ENCODE assay signal across 12 cellular contexts in the genomic region with DNA sequence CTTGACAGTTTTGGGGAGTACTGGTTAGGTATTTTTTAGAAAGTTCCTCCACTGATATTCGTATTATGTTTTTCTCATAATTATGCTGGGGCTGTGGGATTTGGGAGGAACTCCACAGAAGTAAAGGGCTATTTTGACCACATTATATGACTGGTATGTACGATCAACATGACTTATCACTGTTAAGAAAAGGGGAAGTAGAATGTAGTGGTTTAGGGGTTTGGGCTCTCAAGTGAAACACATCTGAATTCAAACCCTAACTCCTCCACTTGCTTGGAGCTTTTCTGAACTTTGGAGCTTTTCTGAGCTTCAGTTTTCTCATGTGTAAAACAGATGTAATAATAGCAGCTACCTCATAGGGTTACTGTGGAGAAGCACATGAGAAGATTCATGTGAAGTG.
A peak's percentile ranks its signal among the peaks of the same experiment; 100 is the strongest.
DNase-seq lines count a peak whose midpoint lies in the region; ATAC-seq, FAIRE-seq and TF ChIP-seq lines count a peak whose summit lies in the region.
"Had no signal": no experiment of that assay in that cellular context is flagged by ENCODE, and none has a peak within 500 bp of the region (broad histone marks: within the 10 kb centered on the region; RNA-seq: fewer than 3 reads in every experiment).

No MANE protein-coding gene starts in this region.

- no peaks in the 10 kb centered on the region for H3K36me3 Mint-ChIP-seq in astrocyte (ENCODE audit: low read depth, unreplicated experiment)
- no peaks in the 10 kb centered on the region for H3K36me3 Mint-ChIP-seq in activated T-helper 1 cell treated with anti-CD3 and anti-CD28 coated beads, Interleukin-12 subunit alpha, Interleukin-12 subunit beta, Interleukin-2, Interleukin-4 antibody, amounts not matched to agents 30 ng/mL and 10 ng/mL and 1 ng/mL, durations not matched to agents 14 hours and 24 hours and 36 hours (ENCODE audit: low read depth)

- no peaks in the 10 kb centered on the region for H3K4me1 Mint-ChIP-seq in astrocyte (ENCODE audit: low read depth, unreplicated experiment)
- H3K4me1 Mint-ChIP-seq in activated T-helper 1 cell treated with anti-CD3 and anti-CD28 coated beads, Interleukin-12 subunit alpha, Interleukin-12 subunit beta, Interleukin-2, Interleukin-4 antibody, amounts not matched to agents 30 ng/mL and 10 ng/mL and 1 ng/mL, durations not matched to agents 14 hours and 24 hours and 36 hours (ENCODE audit: low read depth): peaks cover 8% of the 10 kb centered on the region

- no peak overlapping the region for H3K4me3 ChIP-seq in astrocyte (ENCODE audit: insufficient read depth, low read depth, low read length)
- H3K4me3 ChIP-seq: lung, skin epidermis had no signal

- H3K9me3 Mint-ChIP-seq in astrocyte (ENCODE audit: unreplicated experiment): no peaks in the 10 kb centered on the region
- H3K9me3 Mint-ChIP-seq in activated T-helper 1 cell treated with anti-CD3 and anti-CD28 coated beads, Interleukin-12 subunit alpha, Interleukin-12 subunit beta, Interleukin-2, Interleukin-4 antibody, amounts not matched to agents 30 ng/mL and 10 ng/mL and 1 ng/mL, durations not matched to agents 14 hours and 24 hours and 36 hours: no peaks in the 10 kb centered on the region

- DNase-seq in astrocyte (ENCODE audit: low read depth) (no peak), T-helper 9 cell (no peak), RCC 7860 (ENCODE audit: low spot score) (no peak)
- no peak for DNase-seq in activated T-helper 1 cell treated with anti-CD3 and anti-CD28 coated beads, Interleukin-12 subunit alpha, Interleukin-12 subunit beta, Interleukin-2, Interleukin-4 antibody, amounts not matched to agents 30 ng/mL and 10 ng/mL and 1 ng/mL, durations not matched to agents 14 hours and 24 hours and 36 hours (ENCODE audit: low spot score)
- DNase-seq in activated CD4-positive, alpha-beta T cell treated with anti-CD3 and anti-CD28 coated beads, Interleukin-2, amount 50 U/mL, for 48 hours: no peak
- DNase-seq: activated CD4-positive, alpha-beta T cell treated with anti-CD3 and anti-CD28 coated beads for 4 hours; NCI-H524 treated with DMSO at 0.1 percent for 48 hours had no signal

- intact Hi-C loops in activated T-helper 1 cell treated with anti-CD3 and anti-CD28 coated beads, Interleukin-12 subunit alpha, Interleukin-12 subunit beta, Interleukin-2, Interleukin-4 antibody, amounts not matched to agents 30 ng/mL and 10 ng/mL and 1 ng/mL, durations not matched to agents 14 hours and 24 hours and 36 hours (cut with micrococcal nuclease): no loop called here

- no peak overlapping the region for H3K9ac ChIP-seq in astrocyte (ENCODE audit: low read length)

- H3K27ac ChIP-seq in astrocyte (ENCODE audit: low read depth, low read length): no peak overlapping the region
- H3K27ac ChIP-seq: skin epidermis had no signal

- no peaks in the 10 kb centered on the region for H3K27me3 Mint-ChIP-seq in astrocyte (ENCODE audit: low read depth, unreplicated experiment)
- no peaks in the 10 kb centered on the region for H3K27me3 Mint-ChIP-seq in activated T-helper 1 cell treated with anti-CD3 and anti-CD28 coated beads, Interleukin-12 subunit alpha, Interleukin-12 subunit beta, Interleukin-2, Interleukin-4 antibody, amounts not matched to agents 30 ng/mL and 10 ng/mL and 1 ng/mL, durations not matched to agents 14 hours and 24 hours and 36 hours (ENCODE audit: insufficient read depth)

- H3K27me3 ChIP-seq in astrocyte (ENCODE audit: insufficient read depth, low read length): no peaks in the 10 kb centered on the region

- H3K4me3 Mint-ChIP-seq in astrocyte (ENCODE audit: unreplicated experiment): no peak overlapping the region
- H3K4me3 Mint-ChIP-seq in activated T-helper 1 cell treated with anti-CD3 and anti-CD28 coated beads, Interleukin-12 subunit alpha, Interleukin-12 subunit beta, Interleukin-2, Interleukin-4 antibody, amounts not matched to agents 30 ng/mL and 10 ng/mL and 1 ng/mL, durations not matched to agents 14 hours and 24 hours and 36 hours: no peak overlapping the region

- H3K4me1 ChIP-seq in astrocyte (ENCODE audit: insufficient read depth, low read length): no peaks in the 10 kb centered on the region

- ATAC-seq in GM18861 (IDR thresholded peaks at IDR 0.05; ENCODE audit: unreplicated experiment) (peak; percentile 99), GM21723 (IDR thresholded peaks at IDR 0.05; ENCODE audit: unreplicated experiment) (peak; percentile 99), HG03432 (IDR thresholded peaks at IDR 0.05; ENCODE audit: unreplicated experiment) (peak; percentile 100)

- no peak for TF ChIP-seq CTCF in astrocyte (IDR thresholded peaks at IDR 0.05; ENCODE audit: insufficient read depth, low read depth, low read length)

- H3K27ac Mint-ChIP-seq in astrocyte (ENCODE audit: unreplicated experiment): no peak overlapping the region
- no peak overlapping the region for H3K27ac Mint-ChIP-seq in activated T-helper 1 cell treated with anti-CD3 and anti-CD28 coated beads, Interleukin-12 subunit alpha, Interleukin-12 subunit beta, Interleukin-2, Interleukin-4 antibody, amounts not matched to agents 30 ng/mL and 10 ng/mL and 1 ng/mL, durations not matched to agents 14 hours and 24 hours and 36 hours

- no peaks in the 10 kb centered on the region for H3K9me3 ChIP-seq in astrocyte (ENCODE audit: insufficient read depth, low read depth, low read length)

- H2AFZ ChIP-seq in astrocyte (ENCODE audit: low read depth, low read length): no peak overlapping the region

- FAIRE-seq in astrocyte (lab: Jason Lieb, UNC) (peak; percentile 94), RCC 7860 (lab: Jason Lieb, UNC) (no peak)

- H4K20me1 ChIP-seq in astrocyte (ENCODE audit: insufficient read depth, low read length): no peaks in the 10 kb centered on the region

- H3K79me2 ChIP-seq in astrocyte (ENCODE audit: insufficient read depth, low read length): no peaks in the 10 kb centered on the region

- H3K4me2 ChIP-seq in astrocyte (ENCODE audit: low read length): no peak overlapping the region

- no peaks in the 10 kb centered on the region for H3K36me3 ChIP-seq in astrocyte (ENCODE audit: insufficient read depth, low read length)
